ENCODE assay signal across 13 cellular contexts in the genomic region with DNA sequence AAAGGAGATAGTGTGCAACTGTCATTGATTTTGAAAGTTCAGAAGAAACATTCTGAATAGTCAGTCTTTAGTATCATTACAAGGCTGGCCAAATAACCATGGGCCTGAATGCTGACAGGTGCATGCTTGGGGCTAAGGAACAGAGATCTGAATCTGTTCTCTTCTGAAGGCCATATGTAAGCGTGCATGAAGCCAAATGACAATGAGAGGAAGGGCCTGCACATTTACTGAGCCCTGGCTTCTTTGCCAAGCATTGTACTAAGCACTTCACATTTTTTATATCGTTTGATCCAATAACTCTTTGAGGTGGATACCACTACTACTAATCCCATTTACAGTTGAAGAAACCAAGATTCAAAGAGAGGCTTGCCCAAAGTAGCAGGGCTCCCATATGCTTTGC.
"Had no signal": no experiment of that assay in that cellular context is flagged by ENCODE, and none has a peak within 500 bp of the region (broad histone marks: within the 10 kb centered on the region; RNA-seq: fewer than 3 reads in every experiment).

No MANE protein-coding gene starts in this region.

- H3K36me3 ChIP-seq: sigmoid colon, upper lobe of left lung had no signal

- ATAC-seq: activated naive CD4-positive, alpha-beta T cell treated with anti-CD3 and anti-CD28 coated beads, Interleukin-2, amount 50 U/mL, for 72 hours; activated T-cell treated with anti-CD3 and anti-CD28 coated beads, Interleukin-2, amount 50 U/mL, for 4 hours; body of pancreas; natural killer cell treated with Interleukin-12 subunit alpha and Interleukin-12 subunit beta and Interleukin-15 and Interleukin-18, amount 100 ng/mL, for 72 hours had no signal

- DNase-seq: activated CD4-positive, alpha-beta memory T cell treated with anti-CD3 and anti-CD28 coated beads for 36 hours; activated effector memory CD4-positive, alpha-beta T cell treated with anti-CD3 and anti-CD28 coated beads, Interleukin-2, amount 50 U/mL, for 16 hours; activated T-cell treated with anti-CD3 and anti-CD28 coated beads, Interleukin-2, amount 50 U/mL, for 4 hours; amniotic stem cell; effector CD4-positive, alpha-beta T cell; hippocampal formation; stimulated activated CD4-positive, alpha-beta T cell treated with anti-CD3 and anti-CD28 coated beads, Interleukin-2, amount 100 ng/mL, for 48 hours; stimulated activated naive CD4-positive, alpha-beta T cell treated with Interleukin-2 at 50 U/mL for 16 hours; upper lobe of left lung had no signal

- H3K27me3 ChIP-seq: body of pancreas, sigmoid colon, upper lobe of left lung had no signal

- H3K9me3 ChIP-seq: body of pancreas, sigmoid colon, upper lobe of left lung had no signal

- H3K4me3 ChIP-seq: body of pancreas, sigmoid colon, upper lobe of left lung had no signal

- H3K4me1 ChIP-seq: body of pancreas had no signal
